Comparison of ENCODE assay signal across 23 cellular contexts in the genomic region with DNA sequence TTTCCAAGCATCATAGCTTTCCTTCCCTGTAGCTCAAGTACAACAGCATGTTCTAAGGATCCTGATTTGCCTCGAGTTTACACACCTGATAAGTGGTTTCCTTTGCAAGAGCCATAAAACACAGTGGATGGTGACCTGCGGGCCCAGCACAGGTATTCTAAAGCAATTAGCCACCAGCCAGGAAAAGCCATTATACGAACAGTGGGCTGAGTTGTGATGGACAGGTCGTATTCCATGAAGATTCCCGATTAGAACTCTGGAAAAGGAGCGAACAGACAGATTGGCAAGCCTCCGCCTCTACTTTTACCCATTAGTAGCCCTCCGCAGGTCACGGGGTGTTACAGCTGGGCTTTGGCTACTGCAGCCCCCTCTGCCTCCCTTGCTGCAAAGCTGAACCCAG.
"Had no signal": no experiment of that assay in that cellular context is flagged by ENCODE, and none has a peak within 500 bp of the region (broad histone marks: within the 10 kb centered on the region; RNA-seq: fewer than 3 reads in every experiment).

No MANE protein-coding gene starts in this region.

- H3K27ac Mint-ChIP-seq: activated naive CD8-positive, alpha-beta T cell; activated T-cell treated with anti-CD3 and anti-CD28 coated beads, Interleukin-2, amount 50 U/mL, for 24 hours; activated T-helper 17 cell treated with anti-CD3 and anti-CD28 coated beads, Interleukin-2, amount 50 U/mL, for 72 hours; immature natural killer cell; natural killer cell; stimulated activated memory B cell treated with anti-CD40 and anti-IgM and Interleukin-4, amounts not matched to agents 10 μg/mL and 1 μg/mL and 100 μg/mL, for 72 hours had no signal

- DNase-seq: activated naive CD4-positive, alpha-beta T cell; activated T-cell treated with anti-CD3 and anti-CD28 coated beads, Interleukin-2, amount 50 U/mL, for 24 hours; adrenal gland; central memory CD4-positive, alpha-beta T cell; dermis blood vessel endothelial cell; effector CD8-positive, alpha-beta T cell; foreskin keratinocyte; immature natural killer cell; kidney glomerular epithelial cell; left lung; midbrain; natural killer cell; small intestine; stomach; transverse colon; uterus had no signal

- H3K36me3 ChIP-seq: adrenal gland, ascending aorta, left lung, stomach, suprapubic skin, transverse colon, uterus had no signal

- H3K9me3 ChIP-seq: adrenal gland, ascending aorta, left lung, stomach, suprapubic skin, transverse colon, uterus had no signal

- H3K9me3 Mint-ChIP-seq: activated T-cell treated with anti-CD3 and anti-CD28 coated beads, Interleukin-2, amount 50 U/mL, for 24 hours; activated T-helper 17 cell treated with anti-CD3 and anti-CD28 coated beads, Interleukin-2, amount 50 U/mL, for 72 hours; immature natural killer cell; natural killer cell; stimulated activated memory B cell treated with anti-CD40 and anti-IgM and Interleukin-4, amounts not matched to agents 10 μg/mL and 1 μg/mL and 100 μg/mL, for 72 hours had no signal

- H3K4me1 ChIP-seq: uterus had no signal

- H3K27me3 ChIP-seq: ascending aorta, uterus had no signal

- ATAC-seq: activated T-helper 17 cell treated with anti-CD3 and anti-CD28 coated beads, Interleukin-2, amount 50 U/mL, for 72 hours; foreskin keratinocyte; left lung; natural killer cell; sciatic nerve; stimulated activated memory B cell treated with anti-CD40 and anti-IgM and Interleukin-4, amounts not matched to agents 10 μg/mL and 1 μg/mL and 100 μg/mL, for 72 hours had no signal

- H3K27ac ChIP-seq: adrenal gland, ascending aorta, foreskin keratinocyte, left lung, stomach, suprapubic skin, transverse colon, uterus had no signal

- H3K4me3 Mint-ChIP-seq: activated naive CD8-positive, alpha-beta T cell; activated T-cell treated with anti-CD3 and anti-CD28 coated beads, Interleukin-2, amount 50 U/mL, for 24 hours; immature natural killer cell; natural killer cell; stimulated activated memory B cell treated with anti-CD40 and anti-IgM and Interleukin-4, amounts not matched to agents 10 μg/mL and 1 μg/mL and 100 μg/mL, for 72 hours had no signal

- H3K36me3 Mint-ChIP-seq: activated naive CD8-positive, alpha-beta T cell; natural killer cell; stimulated activated memory B cell treated with anti-CD40 and anti-IgM and Interleukin-4, amounts not matched to agents 10 μg/mL and 1 μg/mL and 100 μg/mL, for 72 hours had no signal

- H3K4me3 ChIP-seq: adrenal gland, ascending aorta, left lung, lung, stomach, suprapubic skin, transverse colon, uterus had no signal
